Comparison of ENCODE assay signal across 34 cellular contexts in the genomic region with DNA sequence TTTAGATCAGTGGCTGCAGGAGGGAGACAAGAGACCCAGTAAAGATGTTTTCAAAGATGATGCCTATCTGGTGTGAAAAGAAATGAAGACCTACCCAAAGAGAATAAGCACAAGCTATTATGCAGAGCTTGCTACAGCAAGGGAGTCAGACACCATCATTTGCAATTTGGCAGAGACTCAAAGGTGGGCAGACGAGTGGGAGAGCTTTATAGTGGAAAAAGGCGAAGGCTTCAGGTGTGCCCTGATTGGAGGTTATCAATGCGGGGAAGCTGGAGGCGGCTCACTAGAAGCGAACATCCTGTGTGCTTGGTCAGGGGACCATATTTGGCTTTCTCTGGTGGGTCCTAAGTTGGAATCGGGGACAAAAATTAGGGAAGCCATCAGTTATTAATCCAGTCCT.
"Had no signal": no experiment of that assay in that cellular context is flagged by ENCODE, and none has a peak within 500 bp of the region (broad histone marks: within the 10 kb centered on the region; RNA-seq: fewer than 3 reads in every experiment).

No MANE protein-coding gene starts in this region.

- H3K9me3 ChIP-seq: MG63 had no signal

- DNase-seq: Karpas-422, Kasumi-1, MG63, MM.1S, MV-4-11, NCI-H1048, NCI-H1092, NCI-H1092 treated with DMSO at 0.1 percent for 48 hours, NCI-H1105, NCI-H1105 treated with DMSO at 0.1 percent for 48 hours, NCI-H1417, NCI-H1417 treated with DMSO at 0.1 percent for 48 hours, NCI-H1436, NCI-H1436 treated with DMSO at 0.1 percent for 48 hours, NCI-H146, NCI-H1694, NCI-H1694 treated with DMSO at 0.1 percent for 48 hours, NCI-H187, NCI-H187 treated with DMSO at 0.1 percent for 48 hours, NCI-H1930, NCI-H2029, NCI-H2029 treated with DMSO at 0.1 percent for 48 hours, NCI-H2081, NCI-H2081 treated with DMSO at 0.1 percent for 48 hours, NCI-H2107, NCI-H2171, NCI-H2171 treated with DMSO at 0.1 percent for 48 hours, NCI-H2227 treated with DMSO at 0.1 percent for 48 hours, NCI-H226, NCI-H345, NCI-H446, NCI-H446 treated with DMSO at 0.1 percent for 48 hours, NCI-H510A had no signal

- H3K9ac ChIP-seq: KMS-11 had no signal

- H3K4me3 ChIP-seq: MG63 had no signal

- H3K4me2 ChIP-seq: KMS-11 had no signal

- H3K27ac ChIP-seq: KMS-11 had no signal

- H3K27me3 ChIP-seq: MG63 had no signal

- H3K36me3 ChIP-seq: MG63 had no signal
